ENCODE assay signal across 1 cellular context in the genomic region with DNA sequence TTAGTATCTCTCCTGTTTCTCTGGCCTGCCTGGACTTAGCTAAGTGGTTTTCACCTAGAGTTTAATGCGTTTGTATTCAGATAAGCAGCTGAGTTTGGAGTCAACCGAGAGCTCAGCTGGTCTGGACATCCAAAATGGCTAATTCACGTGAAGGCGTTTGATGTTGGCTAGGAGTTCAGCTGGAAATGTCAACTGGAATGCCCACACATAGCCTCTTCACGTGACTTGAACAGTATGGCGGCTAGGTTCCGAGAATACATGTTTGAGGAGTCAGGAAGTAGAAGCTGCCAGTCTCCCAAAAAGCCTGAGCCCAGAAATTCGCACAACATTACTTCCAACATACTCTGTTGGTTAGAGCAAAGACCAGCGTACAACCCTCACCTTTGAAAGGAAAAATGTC.
TF ChIP-seq lines count a peak whose summit lies in the region.

No MANE protein-coding gene starts in this region.

TF ChIP-seq in SK-N-SH treated with all-trans-retinoic acid at 6 μM for 48 hours, 23 proteins besides CTCF, POLR2A, EP300 and RAD21 (continued from another document):
- TF ChIP-seq POU6F1 (CRISPR knock-in tag; IDR thresholded peaks at IDR 0.05; ENCODE audit: borderline replicate concordance, low read depth), result no peak
- no peak for TF ChIP-seq ZNF565 (CRISPR knock-in tag; conservative IDR thresholded peaks at IDR 0.05; ENCODE audit: low read depth)
- TF ChIP-seq ZNF70 (CRISPR knock-in tag; IDR thresholded peaks at IDR 0.05), result no peak
- TF ChIP-seq PPARA (CRISPR knock-in tag; IDR thresholded peaks at IDR 0.05; ENCODE audit: borderline replicate concordance), result no peak
- TF ChIP-seq, protein P1, sequence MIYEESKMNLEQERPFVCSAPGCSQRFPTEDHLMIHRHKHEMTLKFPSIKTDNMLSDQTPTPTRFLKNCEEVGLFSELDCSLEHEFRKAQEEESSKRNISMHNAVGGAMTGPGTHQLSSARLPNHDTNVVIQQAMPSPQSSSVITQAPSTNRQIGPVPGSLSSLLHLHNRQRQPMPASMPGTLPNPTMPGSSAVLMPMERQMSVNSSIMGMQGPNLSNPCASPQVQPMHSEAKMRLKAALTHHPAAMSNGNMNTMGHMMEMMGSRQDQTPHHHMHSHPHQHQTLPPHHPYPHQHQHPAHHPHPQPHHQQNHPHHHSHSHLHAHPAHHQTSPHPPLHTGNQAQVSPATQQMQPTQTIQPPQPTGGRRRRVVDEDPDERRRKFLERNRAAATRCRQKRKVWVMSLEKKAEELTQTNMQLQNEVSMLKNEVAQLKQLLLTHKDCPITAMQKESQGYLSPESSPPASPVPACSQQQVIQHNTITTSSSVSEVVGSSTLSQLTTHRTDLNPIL (CRISPR knock-in tag; IDR thresholded peaks at IDR 0.05; ENCODE audit: low read depth), result no peak
